1 cellular context compared by ENCODE assay signal in the genomic region with DNA sequence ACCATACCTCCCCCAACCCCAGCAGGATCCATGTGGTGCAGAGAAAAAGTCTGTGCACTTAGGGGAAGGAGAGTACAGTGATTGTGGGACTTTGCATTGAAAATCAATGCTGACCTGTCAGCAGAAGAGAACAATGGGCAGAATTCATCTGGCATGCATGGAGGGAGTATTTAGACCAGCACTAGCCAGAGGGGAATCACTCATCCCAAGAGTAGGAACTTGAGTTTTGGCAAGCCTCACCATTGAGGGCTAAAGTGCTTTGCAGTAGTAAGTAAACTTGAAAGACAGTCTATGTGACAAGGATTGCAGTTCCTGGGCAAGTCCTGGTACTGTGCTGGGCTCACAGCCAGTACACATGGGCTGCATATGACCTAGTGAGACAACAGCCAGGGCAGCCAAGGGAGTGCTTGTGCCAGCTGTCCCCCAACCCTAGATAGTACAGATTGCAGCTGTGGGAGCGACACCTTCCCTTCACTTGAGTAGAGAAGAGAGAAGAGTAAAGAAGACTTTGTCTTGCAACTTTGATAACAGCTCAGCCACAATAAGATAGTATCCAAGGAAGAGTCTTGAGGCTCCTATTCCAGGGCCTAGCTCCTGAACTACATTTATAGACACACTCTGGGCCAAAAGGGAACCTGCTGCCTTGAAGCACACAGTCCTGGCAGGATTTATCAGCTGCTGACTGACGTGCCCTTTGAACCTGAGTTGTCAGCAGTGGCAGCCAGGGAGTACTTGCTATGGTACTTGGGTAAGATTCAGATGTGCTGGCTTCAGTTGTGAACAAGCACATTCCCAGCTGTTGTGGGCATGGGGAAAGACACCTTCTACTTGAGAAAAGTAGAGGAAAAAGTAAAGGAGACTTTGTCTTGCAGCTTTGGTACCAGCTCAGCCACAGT.
TF ChIP-seq lines count a peak whose summit lies in the region.

No MANE protein-coding gene starts in this region.

TF ChIP-seq in GM23338, 12 proteins besides CTCF, POLR2A, EP300 and RAD21 (continued from another document):
- TF ChIP-seq, protein P1, sequence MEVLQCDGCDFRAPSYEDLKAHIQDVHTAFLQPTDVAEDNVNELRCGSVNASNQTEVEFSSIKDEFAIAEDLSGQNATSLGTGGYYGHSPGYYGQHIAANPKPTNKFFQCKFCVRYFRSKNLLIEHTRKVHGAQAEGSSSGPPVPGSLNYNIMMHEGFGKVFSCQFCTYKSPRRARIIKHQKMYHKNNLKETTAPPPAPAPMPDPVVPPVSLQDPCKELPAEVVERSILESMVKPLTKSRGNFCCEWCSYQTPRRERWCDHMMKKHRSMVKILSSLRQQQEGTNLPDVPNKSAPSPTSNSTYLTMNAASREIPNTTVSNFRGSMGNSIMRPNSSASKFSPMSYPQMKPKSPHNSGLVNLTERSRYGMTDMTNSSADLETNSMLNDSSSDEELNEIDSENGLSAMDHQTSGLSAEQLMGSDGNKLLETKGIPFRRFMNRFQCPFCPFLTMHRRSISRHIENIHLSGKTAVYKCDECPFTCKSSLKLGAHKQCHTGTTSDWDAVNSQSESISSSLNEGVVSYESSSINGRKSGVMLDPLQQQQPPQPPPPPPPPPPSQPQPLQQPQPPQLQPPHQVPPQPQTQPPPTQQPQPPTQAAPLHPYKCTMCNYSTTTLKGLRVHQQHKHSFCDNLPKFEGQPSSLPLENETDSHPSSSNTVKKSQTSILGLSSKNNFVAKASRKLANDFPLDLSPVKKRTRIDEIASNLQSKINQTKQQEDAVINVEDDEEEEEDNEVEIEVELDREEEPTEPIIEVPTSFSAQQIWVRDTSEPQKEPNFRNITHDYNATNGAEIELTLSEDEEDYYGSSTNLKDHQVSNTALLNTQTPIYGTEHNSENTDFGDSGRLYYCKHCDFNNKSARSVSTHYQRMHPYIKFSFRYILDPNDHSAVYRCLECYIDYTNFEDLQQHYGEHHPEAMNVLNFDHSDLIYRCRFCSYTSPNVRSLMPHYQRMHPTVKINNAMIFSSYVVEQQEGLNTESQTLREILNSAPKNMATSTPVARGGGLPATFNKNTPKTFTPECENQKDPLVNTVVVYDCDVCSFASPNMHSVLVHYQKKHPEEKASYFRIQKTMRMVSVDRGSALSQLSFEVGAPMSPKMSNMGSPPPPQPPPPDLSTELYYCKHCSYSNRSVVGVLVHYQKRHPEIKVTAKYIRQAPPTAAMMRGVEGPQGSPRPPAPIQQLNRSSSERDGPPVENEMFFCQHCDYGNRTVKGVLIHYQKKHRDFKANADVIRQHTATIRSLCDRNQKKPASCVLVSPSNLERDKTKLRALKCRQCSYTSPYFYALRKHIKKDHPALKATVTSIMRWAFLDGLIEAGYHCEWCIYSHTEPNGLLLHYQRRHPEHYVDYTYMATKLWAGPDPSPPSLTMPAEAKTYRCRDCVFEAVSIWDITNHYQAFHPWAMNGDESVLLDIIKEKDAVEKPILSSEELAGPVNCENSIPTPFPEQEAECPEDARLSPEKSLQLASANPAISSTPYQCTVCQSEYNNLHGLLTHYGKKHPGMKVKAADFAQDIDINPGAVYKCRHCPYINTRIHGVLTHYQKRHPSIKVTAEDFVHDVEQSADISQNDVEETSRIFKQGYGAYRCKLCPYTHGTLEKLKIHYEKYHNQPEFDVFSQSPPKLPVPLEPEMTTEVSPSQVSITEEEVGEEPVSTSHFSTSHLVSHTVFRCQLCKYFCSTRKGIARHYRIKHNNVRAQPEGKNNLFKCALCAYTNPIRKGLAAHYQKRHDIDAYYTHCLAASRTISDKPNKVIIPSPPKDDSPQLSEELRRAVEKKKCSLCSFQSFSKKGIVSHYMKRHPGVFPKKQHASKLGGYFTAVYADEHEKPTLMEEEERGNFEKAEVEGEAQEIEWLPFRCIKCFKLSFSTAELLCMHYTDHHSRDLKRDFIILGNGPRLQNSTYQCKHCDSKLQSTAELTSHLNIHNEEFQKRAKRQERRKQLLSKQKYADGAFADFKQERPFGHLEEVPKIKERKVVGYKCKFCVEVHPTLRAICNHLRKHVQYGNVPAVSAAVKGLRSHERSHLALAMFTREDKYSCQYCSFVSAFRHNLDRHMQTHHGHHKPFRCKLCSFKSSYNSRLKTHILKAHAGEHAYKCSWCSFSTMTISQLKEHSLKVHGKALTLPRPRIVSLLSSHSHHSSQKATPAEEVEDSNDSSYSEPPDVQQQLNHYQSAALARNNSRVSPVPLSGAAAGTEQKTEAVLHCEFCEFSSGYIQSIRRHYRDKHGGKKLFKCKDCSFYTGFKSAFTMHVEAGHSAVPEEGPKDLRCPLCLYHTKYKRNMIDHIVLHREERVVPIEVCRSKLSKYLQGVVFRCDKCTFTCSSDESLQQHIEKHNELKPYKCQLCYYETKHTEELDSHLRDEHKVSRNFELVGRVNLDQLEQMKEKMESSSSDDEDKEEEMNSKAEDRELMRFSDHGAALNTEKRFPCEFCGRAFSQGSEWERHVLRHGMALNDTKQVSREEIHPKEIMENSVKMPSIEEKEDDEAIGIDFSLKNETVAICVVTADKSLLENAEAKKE (CRISPR knock-in tag; IDR thresholded peaks at IDR 0.05): no peak
- TF ChIP-seq ZNF114 (CRISPR knock-in tag; IDR thresholded peaks at IDR 0.05) (no peak), STAT1 (IDR thresholded peaks at IDR 0.05; ENCODE audit: unreplicated experiment) (no peak), EZH2 (IDR thresholded peaks at IDR 0.05; ENCODE audit: low read depth, unreplicated experiment) (no peak), JUNB (IDR thresholded peaks at IDR 0.05; ENCODE audit: unreplicated experiment) (no peak)
